ENCODE assay signal across 23 cellular contexts in the genomic region with DNA sequence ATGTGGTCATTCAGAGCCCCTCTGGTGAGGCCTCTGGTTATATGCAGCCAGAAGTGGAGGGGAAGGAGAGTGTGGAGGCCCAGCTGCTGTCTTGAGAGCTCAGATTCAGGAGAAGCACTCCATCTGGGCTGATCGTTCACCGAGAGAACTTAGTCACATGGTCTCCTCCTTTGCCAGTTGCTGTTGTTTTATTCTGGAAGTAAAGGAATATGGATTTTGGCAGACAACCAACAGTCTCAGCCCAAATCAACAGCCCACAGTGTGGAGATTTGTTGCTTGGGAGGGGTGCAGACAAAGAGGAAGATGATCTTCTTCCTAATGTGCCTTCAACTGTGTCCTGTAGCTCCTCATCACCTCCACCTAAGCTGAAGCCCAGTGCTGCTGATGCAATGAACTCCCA.
A peak's percentile ranks its signal among the peaks of the same experiment; 100 is the strongest.
DNase-seq lines count a peak whose midpoint lies in the region; ATAC-seq and TF ChIP-seq lines count a peak whose summit lies in the region.
"Had no signal": no experiment of that assay in that cellular context is flagged by ENCODE, and none has a peak within 500 bp of the region (broad histone marks: within the 10 kb centered on the region; RNA-seq: fewer than 3 reads in every experiment).

No MANE protein-coding gene starts in this region.

- H3K4me2 ChIP-seq in Karpas-422 (ENCODE audit: low read depth, low read length, poor library complexity, severe bottlenecking) = no peak overlapping the region

- no peak for TF ChIP-seq EP300 in suprapubic skin (IDR thresholded peaks at IDR 0.05)

- peaks cover 13% of the 10 kb centered on the region for H3K4me1 ChIP-seq in Caco-2
- H3K4me1 ChIP-seq in Karpas-422 (ENCODE audit: low read length) = no peaks in the 10 kb centered on the region
- peaks cover 0 to 44% (median 13%) of the 10 kb centered on the region in 4 donors for H3K4me1 ChIP-seq in right lobe of liver
- H3K4me1 ChIP-seq in suprapubic skin = no peaks in the 10 kb centered on the region
- no peaks in the 10 kb centered on the region for H3K4me1 ChIP-seq in BE2C
- H3K4me1 ChIP-seq in CD4-positive, alpha-beta memory T cell (ENCODE audit: insufficient read depth, low read length) = no peaks in the 10 kb centered on the region
- H3K4me1 ChIP-seq: HAP-1 had no signal

- no peak overlapping the region for H3K4me3 Mint-ChIP-seq in Caco-2 (ENCODE audit: unreplicated experiment)
- H3K4me3 Mint-ChIP-seq in CD4-positive, alpha-beta memory T cell = no peak overlapping the region
- H3K4me3 Mint-ChIP-seq: activated CD4-positive, alpha-beta T cell treated with anti-CD3 and anti-CD28 coated beads, Interleukin-2, amount 10 ng/mL, durations not matched to agents 24 days and 14 days; B cell; memory B cell had no signal

- H3K27me3 ChIP-seq in Caco-2 (replicated peaks; ENCODE audit: control insufficient read depth, insufficient read depth, low read length) (no peaks in the 10 kb centered on the region), Karpas-422 (ENCODE audit: low read length) (no peaks in the 10 kb centered on the region), right lobe of liver (no peaks in the 10 kb centered on the region), suprapubic skin (no peaks in the 10 kb centered on the region), BE2C (no peaks in the 10 kb centered on the region)
- no peaks in the 10 kb centered on the region for H3K27me3 ChIP-seq in CD4-positive, alpha-beta memory T cell (ENCODE audit: insufficient read depth, low read length)
- H3K27me3 ChIP-seq: neutrophil had no signal

- peak overlapping the region; percentile 16 for H3K27ac Mint-ChIP-seq in Caco-2 (ENCODE audit: unreplicated experiment)
- H3K27ac Mint-ChIP-seq in CD4-positive, alpha-beta memory T cell = no peak overlapping the region
- H3K27ac Mint-ChIP-seq: activated CD4-positive, alpha-beta T cell treated with anti-CD3 and anti-CD28 coated beads, Interleukin-2, amount 10 ng/mL, durations not matched to agents 24 days and 14 days; B cell; memory B cell; progenitor cell of endocrine pancreas had no signal

- H3K27me3 Mint-ChIP-seq in Caco-2 (ENCODE audit: insufficient read depth, unreplicated experiment) = no peaks in the 10 kb centered on the region
- peaks cover 2% of the 10 kb centered on the region in 2 donors for H3K27me3 Mint-ChIP-seq in CD4-positive, alpha-beta memory T cell
- H3K27me3 Mint-ChIP-seq: progenitor cell of endocrine pancreas had no signal

- WGBS in right lobe of liver (ENCODE audit: insufficient coverage, low coverage, low lambda C conversion rate, missing lambda C conversion rate) = no CpG with 5 or more reads among the region's 2 CpGs
- 13% methylated on average over 2 of the region's 2 CpGs for WGBS in suprapubic skin

- H3K4me3 ChIP-seq in Caco-2 (ENCODE audit: low read depth, low read length) (no peak overlapping the region), Karpas-422 (ENCODE audit: low read length) (no peak overlapping the region), right lobe of liver (no peak overlapping the region), suprapubic skin (no peak overlapping the region), BE2C (ENCODE audit: low read depth, low read length) (no peak overlapping the region)
- H3K4me3 ChIP-seq in CD4-positive, alpha-beta memory T cell (ENCODE audit: low read length in 2 of 2) = no peak overlapping the region
- H3K4me3 ChIP-seq: HAP-1 had no signal

- H3K79me2 ChIP-seq in Karpas-422 (ENCODE audit: low read length) = no peaks in the 10 kb centered on the region

- intact Hi-C loops in Caco-2 (cut with micrococcal nuclease; ENCODE audit: unreplicated experiment) = loop anchor here (1.0 to 5.0 kb wide), 2 partner anchors 44 to 67 kb away; no protein-coding TSS in a partner anchor
- intact Hi-C loops in right lobe of liver (cut with DNase I) = loop anchor here in 1 of 2 donors (5.0 kb wide), 1 partner anchor 357 kb away; a partner anchor contains a TSS
- intact Hi-C loops in CD4-positive, alpha-beta memory T cell (cut with micrococcal nuclease) = no loop called here

- CTCF ChIA-PET in Caco-2 (lab: Charles Lee) = no interaction called here
- CTCF ChIA-PET in CD4-positive, alpha-beta memory T cell (lab: Charles Lee; ENCODE audit: partially characterized antibody) = interaction anchor here (0.9 kb wide), 1 partner anchor 10 kb away, joined by 3 read pairs; no protein-coding TSS in a partner anchor

- no peaks in the 10 kb centered on the region for H4K20me1 ChIP-seq in Karpas-422 (ENCODE audit: insufficient read depth, low read depth, low read length)

- TF ChIP-seq CTCF in Caco-2 (IDR thresholded peaks at IDR 0.05; ENCODE audit: insufficient read depth in 1 of 2, low read depth in 1 of 2, low read length in 1 of 2, severe bottlenecking in 1 of 2, unreplicated experiment in 1 of 2) (no peak), right lobe of liver (IDR thresholded peaks at IDR 0.05) (no peak), suprapubic skin (IDR thresholded peaks at IDR 0.05) (no peak), BE2C (IDR thresholded peaks at IDR 0.05; ENCODE audit: low read depth, low read length) (no peak)

- TF ChIP-seq POLR2A in right lobe of liver (IDR thresholded peaks at IDR 0.05) (no peak), suprapubic skin (IDR thresholded peaks at IDR 0.05) (no peak)

- no peak for DNase-seq in Caco-2
- peak; percentile 33 for DNase-seq in Karpas-422
- peak; percentile 41 for DNase-seq in fibroblast of peridontal ligament (ENCODE audit: extremely low read depth)
- no peak for DNase-seq in right lobe of liver
- DNase-seq in suprapubic skin (ENCODE audit: low spot score in 2 of 2) = no peak
- DNase-seq in NCI-H345 treated with DMSO at 0.1 percent for 48 hours (lab: John Stamatoyannopoulos, UW; ENCODE audit: unreplicated experiment) = no peak
- DNase-seq in BE2C = no peak
- DNase-seq in CD4-positive, alpha-beta memory T cell = no peak
- DNase-seq: activated CD4-positive, alpha-beta T cell treated with anti-CD3 and anti-CD28 coated beads, Interleukin-2, amount 10 ng/mL, durations not matched to agents 24 days and 14 days; activated gamma-delta T cell; activated T-cell treated with anti-CD3 and anti-CD28 coated beads, Interleukin-2, amount 50 U/mL, for 1 hour; central memory CD4-positive, alpha-beta T cell; glutamatergic neuron; NCI-H1105; NCI-H2029; NCI-H510A; PC-3; stimulated activated naive CD8-positive, alpha-beta T cell treated with anti-CD3 and anti-CD28 coated beads, Interleukin-15, Interleukin-2, amounts not matched to agents 100 U/mL and 50 U/mL, for 24 hours had no signal

- H3K9ac ChIP-seq in Karpas-422 (ENCODE audit: low read length) = no peak overlapping the region

- BruUV-seq in Caco-2 (replicated peaks; lab: Mats Ljungman, UMichigan) = no TSS peak

- H3K9me2 ChIP-seq in Karpas-422 (replicated peaks; ENCODE audit: insufficient read depth, low read length) = no peaks in the 10 kb centered on the region

- H3K4me1 Mint-ChIP-seq in Caco-2 (ENCODE audit: low read depth, unreplicated experiment) = peaks cover 9% of the 10 kb centered on the region
- no peaks in the 10 kb centered on the region for H3K4me1 Mint-ChIP-seq in CD4-positive, alpha-beta memory T cell
- H3K4me1 Mint-ChIP-seq: activated CD4-positive, alpha-beta T cell treated with anti-CD3 and anti-CD28 coated beads, Interleukin-2, amount 10 ng/mL, durations not matched to agents 24 days and 14 days; B cell; memory B cell had no signal

- H3K36me3 ChIP-seq in Caco-2 (ENCODE audit: control insufficient read depth, insufficient read depth, low read length) (peaks cover 1% of the 10 kb centered on the region), Karpas-422 (ENCODE audit: insufficient read depth, low read length) (no peaks in the 10 kb centered on the region), right lobe of liver (no peaks in the 10 kb centered on the region), suprapubic skin (no peaks in the 10 kb centered on the region), BE2C (no peaks in the 10 kb centered on the region)
- H3K36me3 ChIP-seq in CD4-positive, alpha-beta memory T cell (ENCODE audit: insufficient read depth, low read length) = no peaks in the 10 kb centered on the region
- H3K36me3 ChIP-seq: HAP-1, neutrophil had no signal

- no peaks in the 10 kb centered on the region for H3K36me3 Mint-ChIP-seq in Caco-2 (ENCODE audit: insufficient read depth, unreplicated experiment)
- no peaks in the 10 kb centered on the region for H3K36me3 Mint-ChIP-seq in CD4-positive, alpha-beta memory T cell
- H3K36me3 Mint-ChIP-seq: memory B cell had no signal

- POLR2A ChIA-PET in Caco-2 (lab: Charles Lee) = interaction anchor here (0.6 kb wide), 1 partner anchor 63 kb away, joined by 5 read pairs; no protein-coding TSS in a partner anchor
- POLR2A ChIA-PET in CD4-positive, alpha-beta memory T cell (lab: Charles Lee; ENCODE audit: partially characterized antibody) = no interaction called here

- H3K9me3 Mint-ChIP-seq in Caco-2 (ENCODE audit: unreplicated experiment) = peaks cover 10% of the 10 kb centered on the region
- H3K9me3 Mint-ChIP-seq in CD4-positive, alpha-beta memory T cell = no peaks in the 10 kb centered on the region
- H3K9me3 Mint-ChIP-seq: activated CD4-positive, alpha-beta T cell treated with anti-CD3 and anti-CD28 coated beads, Interleukin-2, amount 10 ng/mL, durations not matched to agents 24 days and 14 days; memory B cell had no signal

- no peak overlapping the region for H3K27ac ChIP-seq in Karpas-422 (ENCODE audit: low read length)
- peak overlapping the region; percentile 16 to 96 (median 71) for H3K27ac ChIP-seq in right lobe of liver
- no peak overlapping the region for H3K27ac ChIP-seq in suprapubic skin
- no peak overlapping the region for H3K27ac ChIP-seq in CD4-positive, alpha-beta memory T cell (ENCODE audit: low read depth, low read length)
- H3K27ac ChIP-seq: neutrophil had no signal

- peak; percentile 13 to 58 (median 46) for ATAC-seq in right lobe of liver
- ATAC-seq: PC-3; stimulated activated naive CD8-positive, alpha-beta T cell treated with anti-CD3 and anti-CD28 coated beads, Interleukin-15, Interleukin-2, amounts not matched to agents 100 U/mL and 50 U/mL, for 24 hours had no signal

- H2AFZ ChIP-seq in Karpas-422 (ENCODE audit: low read length) = no peak overlapping the region

- no peaks in the 10 kb centered on the region for H3K9me3 ChIP-seq in Caco-2
- H3K9me3 ChIP-seq in Karpas-422 (ENCODE audit: low read length) = no peaks in the 10 kb centered on the region
- no peaks in the 10 kb centered on the region for H3K9me3 ChIP-seq in right lobe of liver
- H3K9me3 ChIP-seq in suprapubic skin = no peaks in the 10 kb centered on the region
- H3K9me3 ChIP-seq in BE2C = no peaks in the 10 kb centered on the region
- H3K9me3 ChIP-seq in CD4-positive, alpha-beta memory T cell (ENCODE audit: control insufficient read depth in 1 of 2, low read length in 2 of 2) = no peaks in the 10 kb centered on the region
- H3K9me3 ChIP-seq: HAP-1, neutrophil had no signal

Comparison
In these comparisons a context has a peak if more than half of its experiments do, and no peak if none do; other contexts are left out.
1. DNase-seq: peak in Karpas-422 (single experiment) and fibroblast of peridontal ligament (single experiment); none in Caco-2 (0 of 2), right lobe of liver (0 of 3), suprapubic skin (0 of 2), NCI-H345 treated with DMSO at 0.1 percent for 48 hours (single experiment), BE2C (single experiment) and CD4-positive, alpha-beta memory T cell (0 of 5).
2. H3K27ac ChIP-seq: peak in right lobe of liver (3 of 3); none in Karpas-422 (single experiment), suprapubic skin (single experiment) and CD4-positive, alpha-beta memory T cell (single experiment).